Comparison of ENCODE assay signal across 12 cellular contexts in genomic region chr12:64627781-64628180, GRCh38. TPM values are rescaled to one million over a fixed set of nuclear protein-coding genes. Genes with fewer than 3 reads are reported as not detected.
DNase-seq lines count a peak whose midpoint lies in the region; ATAC-seq and TF ChIP-seq lines count a peak whose summit lies in the region.
"Had no signal": no experiment of that assay in that cellular context is flagged by ENCODE, and none has a peak within 500 bp of the region (broad histone marks: within the 10 kb centered on the region; RNA-seq: fewer than 3 reads in every experiment).

No MANE protein-coding gene starts in this region.

- peak overlapping the region; percentile 97 for H3K27ac ChIP-seq in Panc1 (ENCODE audit: low read length)
- H3K27ac ChIP-seq in esophagus squamous epithelium: peak overlapping the region in 3 of 4 donors; percentile 42 to 82 (median 80)
- H3K27ac ChIP-seq: testis had no signal

- H3K9me3 ChIP-seq in Panc1 (ENCODE audit: control insufficient read depth, insufficient read depth, low read depth, low read length) (no peaks in the 10 kb centered on the region; the same call in 1 of the 2 replicates), esophagus squamous epithelium (no peaks in the 10 kb centered on the region)
- H3K9me3 ChIP-seq: testis had no signal

- in situ Hi-C loops in Panc1 (cut with HindIII; ENCODE audit: low pct_unique_long_range_greater_than_20kb, low sequenced_read_pairs): no loop called here

- DNase-seq in CD14-positive monocyte (ENCODE audit: low spot score): no peak
- DNase-seq in Panc1 (ENCODE audit: low read depth, low spot score): no peak
- no peak for DNase-seq in esophagus squamous epithelium (lab: John Stamatoyannopoulos, UW)
- DNase-seq in osteocyte (ENCODE audit: extremely low spot score, unreplicated experiment): no peak
- DNase-seq in SIG-M5 treated with dmso at 0.1 percent for 504 hours (lab: John Stamatoyannopoulos, UW; ENCODE audit: unreplicated experiment): no peak
- DNase-seq in foreskin melanocyte: no peak
- no peak for DNase-seq in C1 segment of cervical spinal cord (lab: John Stamatoyannopoulos, UW)
- DNase-seq: left colon, NCI-H1092 treated with DMSO at 0.1 percent for 48 hours, OCI-M1, testis had no signal

- H3K27me3 Mint-ChIP-seq in CD14-positive monocyte (ENCODE audit: low read depth in 3 of 3): peaks cover 0 to 1% (median 0%) of the 10 kb centered on the region in 3 donors
- H3K27me3 Mint-ChIP-seq in osteocyte (ENCODE audit: unreplicated experiment): no peaks in the 10 kb centered on the region

- no peaks in the 10 kb centered on the region for H3K36me3 ChIP-seq in Panc1 (ENCODE audit: control insufficient read depth, insufficient read depth, low read length)
- no peaks in the 10 kb centered on the region for H3K36me3 ChIP-seq in esophagus squamous epithelium

- intact Hi-C loops in CD14-positive monocyte (cut with micrococcal nuclease): loop anchor here in 1 of 2 donors (5.0 to 10.0 kb wide), 2 partner anchors 70 to 173 kb away; partner anchors contain the start of gene TBK1
- intact Hi-C loops in Panc1 (cut with micrococcal nuclease; ENCODE audit: unreplicated experiment): no loop called here
- intact Hi-C loops in esophagus squamous epithelium (cut with DNase I): no loop called here

- POLR2A ChIA-PET in Panc1 (lab: Charles Lee): interaction anchor here (0.9 kb wide), 1 partner anchor 17 kb away, joined by 3 read pairs; the partner anchor contains the start of gene RASSF3

- CTCF ChIA-PET in Panc1 (lab: Charles Lee): no interaction called here

- peaks cover 39 to 46% of the 10 kb centered on the region in 2 donors for H3K36me3 Mint-ChIP-seq in CD14-positive monocyte
- peaks cover 16% of the 10 kb centered on the region for H3K36me3 Mint-ChIP-seq in osteocyte (ENCODE audit: unreplicated experiment)

- TF ChIP-seq CTCF in CD14-positive monocyte (IDR thresholded peaks at IDR 0.05): no peak
- TF ChIP-seq CTCF in Panc1 (IDR thresholded peaks at IDR 0.05): no peak
- no peak for TF ChIP-seq CTCF in esophagus squamous epithelium (IDR thresholded peaks at IDR 0.05)
- TF ChIP-seq CTCF in osteocyte (IDR thresholded peaks at IDR 0.05): no peak

- H3K4me3 ChIP-seq in Panc1 (ENCODE audit: low read depth in 2 of 2, low read length in 2 of 2): no peak overlapping the region
- no peak overlapping the region for H3K4me3 ChIP-seq in esophagus squamous epithelium
- H3K4me3 ChIP-seq: testis had no signal

- ATAC-seq in Panc1 (no peak), GM21447 (IDR thresholded peaks at IDR 0.05; ENCODE audit: unreplicated experiment) (no peak)
- ATAC-seq: left colon had no signal

- H3K4me1 ChIP-seq in Panc1 (ENCODE audit: control insufficient read depth, insufficient read depth, low read length): peaks cover 51% of the 10 kb centered on the region
- H3K4me1 ChIP-seq in esophagus squamous epithelium: peaks cover 7 to 63% (median 25%) of the 10 kb centered on the region in 3 donors

- H3K27me3 ChIP-seq in Panc1 (ENCODE audit: control insufficient read depth, insufficient read depth, low read length) (no peaks in the 10 kb centered on the region), esophagus squamous epithelium (no peaks in the 10 kb centered on the region)
- H3K27me3 ChIP-seq: testis had no signal

- H3K4me3 Mint-ChIP-seq in CD14-positive monocyte: no peak overlapping the region
- no peak overlapping the region for H3K4me3 Mint-ChIP-seq in osteocyte (ENCODE audit: unreplicated experiment)

- BruUV-seq in Panc1 (replicated peaks; lab: Mats Ljungman, UMichigan): no TSS peak

- no peak for TF ChIP-seq POLR2A in esophagus squamous epithelium (IDR thresholded peaks at IDR 0.05)

- H3K4me1 Mint-ChIP-seq in CD14-positive monocyte (peaks cover 77% of the 10 kb centered on the region), osteocyte (ENCODE audit: unreplicated experiment) (peaks cover 43% of the 10 kb centered on the region)

- H3K27ac Mint-ChIP-seq in CD14-positive monocyte: peak overlapping the region; percentile 64 to 99 (median 98)
- H3K27ac Mint-ChIP-seq in osteocyte (ENCODE audit: unreplicated experiment): peak overlapping the region; percentile 58

- H3K9me3 Mint-ChIP-seq in CD14-positive monocyte (peaks cover 0 to 3% (median 0%) of the 10 kb centered on the region in 7 donors), osteocyte (ENCODE audit: unreplicated experiment) (no peaks in the 10 kb centered on the region)

RNA-seq across cellular contexts. Expression of gene RASSF3, which starts 17.5 kb away (rescaled TPM):
- polyA plus RNA-seq in CD14-positive monocyte: 10 to 100 TPM in 1 of 2 donors, 1 to 10 TPM in 1; 6.6 to 14.5 TPM
- 107 TPM for total RNA-seq in Panc1 (2021; ENCODE audit: unreplicated experiment)
- 42.2 TPM for polyA plus RNA-seq in Panc1 (2012; ENCODE audit: insufficient read length)
- 10 to 100 TPM; 10.4 to 44.4 (median 15.5) TPM for total RNA-seq in esophagus squamous epithelium
- 27.0 and 29.0 TPM in 2 replicates for total RNA-seq in osteocyte
